Comparison of ENCODE assay signal across 18 cellular contexts in genomic region chr5:166123698-166124097, GRCh38.
"Had no signal": no experiment of that assay in that cellular context is flagged by ENCODE, and none has a peak within 500 bp of the region (broad histone marks: within the 10 kb centered on the region; RNA-seq: fewer than 3 reads in every experiment).

No MANE protein-coding gene starts in this region.

- H3K4me3 ChIP-seq: gastrocnemius medialis, psoas muscle, sigmoid colon, skin epidermis, testis, tibial nerve, upper lobe of right lung had no signal

- DNase-seq: effector memory CD4-positive, alpha-beta T cell; gastrocnemius medialis; kidney glomerular epithelial cell; mesendoderm; naive B cell; psoas muscle; sigmoid colon; stimulated activated CD4-positive, alpha-beta T cell treated with anti-CD3 and anti-CD28 coated beads, Interleukin-2, amount 100 ng/mL, for 24 hours; stimulated activated CD4-positive, alpha-beta T cell treated with anti-CD3 and anti-CD28 coated beads, Interleukin-4, amount 100 ng/mL, for 4 hours; stimulated activated naive B cell treated with anti-CD40 and anti-IgM and Interleukin-4, amounts not matched to agents 10 μg/mL and 1 μg/mL and 100 μg/mL, for 72 hours; stimulated activated naive CD8-positive, alpha-beta T cell treated with anti-CD3 and anti-CD28 coated beads, Interleukin-15, amount 100 ng/mL, for 72 hours; testis; upper lobe of right lung had no signal

- H3K27ac Mint-ChIP-seq: nephron; stimulated activated naive B cell treated with anti-CD40 and anti-IgM and Interleukin-4, amounts not matched to agents 10 μg/mL and 1 μg/mL and 100 μg/mL, for 72 hours; stimulated activated naive CD8-positive, alpha-beta T cell treated with anti-CD3 and anti-CD28 coated beads, Interleukin-15, amount 100 ng/mL, for 72 hours had no signal

- H3K36me3 Mint-ChIP-seq: naive B cell; stimulated activated naive B cell treated with anti-CD40 and anti-IgM and Interleukin-4, amounts not matched to agents 10 μg/mL and 1 μg/mL and 100 μg/mL, for 72 hours had no signal

- H3K27me3 Mint-ChIP-seq: naive B cell; stimulated activated naive B cell treated with anti-CD40 and anti-IgM and Interleukin-4, amounts not matched to agents 10 μg/mL and 1 μg/mL and 100 μg/mL, for 72 hours; stimulated activated naive CD8-positive, alpha-beta T cell treated with anti-CD3 and anti-CD28 coated beads, Interleukin-15, amount 100 ng/mL, for 72 hours had no signal

- H3K4me3 Mint-ChIP-seq: naive B cell; nephron; stimulated activated naive B cell treated with anti-CD40 and anti-IgM and Interleukin-4, amounts not matched to agents 10 μg/mL and 1 μg/mL and 100 μg/mL, for 72 hours; stimulated activated naive CD8-positive, alpha-beta T cell treated with anti-CD3 and anti-CD28 coated beads, Interleukin-15, amount 100 ng/mL, for 72 hours had no signal

- H3K4me1 ChIP-seq: gastrocnemius medialis, psoas muscle, testis, tibial nerve, upper lobe of right lung had no signal

- H3K27ac ChIP-seq: gastrocnemius medialis, neutrophil, psoas muscle, sigmoid colon, skin epidermis, testis, tibial nerve, upper lobe of right lung had no signal

- ATAC-seq: esophagus mucosa; gastrocnemius medialis; psoas muscle; stimulated activated naive B cell treated with anti-CD40 and anti-IgM and Interleukin-4, amounts not matched to agents 10 μg/mL and 1 μg/mL and 100 μg/mL, for 72 hours; stimulated activated naive CD8-positive, alpha-beta T cell treated with anti-CD3 and anti-CD28 coated beads, Interleukin-15, amount 100 ng/mL, for 72 hours; upper lobe of right lung had no signal

- H3K9me3 Mint-ChIP-seq: nephron had no signal

- H3K9me3 ChIP-seq: gastrocnemius medialis, neutrophil, psoas muscle, sigmoid colon, testis, upper lobe of right lung had no signal

- H3K36me3 ChIP-seq: gastrocnemius medialis, neutrophil, sigmoid colon, tibial nerve, upper lobe of right lung had no signal

- H3K4me1 Mint-ChIP-seq: naive B cell; nephron; stimulated activated naive B cell treated with anti-CD40 and anti-IgM and Interleukin-4, amounts not matched to agents 10 μg/mL and 1 μg/mL and 100 μg/mL, for 72 hours; stimulated activated naive CD8-positive, alpha-beta T cell treated with anti-CD3 and anti-CD28 coated beads, Interleukin-15, amount 100 ng/mL, for 72 hours had no signal

- H3K27me3 ChIP-seq: gastrocnemius medialis, neutrophil, sigmoid colon, testis, tibial nerve, upper lobe of right lung had no signal
